In the genomic region with DNA sequence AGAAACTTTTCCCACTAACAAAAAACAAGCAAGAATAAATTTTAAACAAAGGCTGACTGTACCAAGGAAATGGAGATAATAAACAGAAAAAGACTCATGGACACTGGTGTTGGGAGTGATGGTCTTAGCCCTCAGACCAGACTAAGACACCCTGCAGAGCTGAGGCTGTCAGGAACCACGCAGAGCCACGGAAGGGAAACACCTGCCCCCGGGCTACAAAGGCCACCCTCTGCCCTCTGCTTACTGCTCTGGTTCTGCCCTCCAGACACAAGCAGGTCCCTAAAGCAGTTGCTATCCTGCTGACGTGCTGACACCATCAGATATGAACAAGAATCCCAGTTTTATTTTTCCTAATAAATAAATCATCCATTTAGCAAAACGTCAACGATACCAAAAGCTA, we compare ENCODE assay signal across 10 cellular contexts.
DNase-seq lines count a peak whose midpoint lies in the region; ATAC-seq and TF ChIP-seq lines count a peak whose summit lies in the region.
"Had no signal": no experiment of that assay in that cellular context is flagged by ENCODE, and none has a peak within 500 bp of the region (broad histone marks: within the 10 kb centered on the region; RNA-seq: fewer than 3 reads in every experiment).

No MANE protein-coding gene starts in this region.

- intact Hi-C loops in mammary epithelial cell (cut with micrococcal nuclease): no loop called here
- intact Hi-C loops in MCF 10A (cut with micrococcal nuclease): no loop called here
- intact Hi-C loops in tibial artery (cut with DNase I; ENCODE audit: low total_unique reads): no loop called here

- H3K36me3 Mint-ChIP-seq in MCF 10A (ENCODE audit: insufficient read depth, unreplicated experiment): peaks cover 27% of the 10 kb centered on the region
- peaks cover 8% of the 10 kb centered on the region for H3K36me3 Mint-ChIP-seq in activated naive CD8-positive, alpha-beta T cell treated with anti-CD3 and anti-CD28 coated beads, Interleukin-2, amount 50 U/mL, for 24 hours (ENCODE audit: low read depth)
- peaks cover 3% of the 10 kb centered on the region for H3K36me3 Mint-ChIP-seq in mesothelial cell of epicardium

- H3K9me3 Mint-ChIP-seq in MCF 10A (ENCODE audit: unreplicated experiment) (no peaks in the 10 kb centered on the region), mesothelial cell of epicardium (no peaks in the 10 kb centered on the region)
- no peaks in the 10 kb centered on the region for H3K9me3 Mint-ChIP-seq in activated naive CD8-positive, alpha-beta T cell treated with anti-CD3 and anti-CD28 coated beads, Interleukin-2, amount 50 U/mL, for 24 hours

- POLR2A ChIA-PET in MCF 10A (lab: Yijun Ruan, JAX): interaction anchor here (0.7 to 4.6 kb wide), 10 partner anchors 10 to 98 kb away, joined by 3 to 28 read pairs (median 4); a partner anchor contains a TSS

- no peak overlapping the region for H3K9ac ChIP-seq in mammary epithelial cell (ENCODE audit: insufficient read depth, low read length)

- in situ Hi-C loops in mammary epithelial cell (cut with MboI; ENCODE audit: low sequenced_read_pairs in 2 of 2): no loop called here

- no peak overlapping the region for H3K4me3 ChIP-seq in mammary epithelial cell (replicated peaks in 1 of 3; ENCODE audit: insufficient read depth in 1 of 3, low read depth in 2 of 3, low read length in 3 of 3)
- H3K4me3 ChIP-seq in tibial artery: no peak overlapping the region
- H3K4me3 ChIP-seq: heart left ventricle had no signal

- H3K9me3 ChIP-seq in mammary epithelial cell (replicated peaks; ENCODE audit: insufficient read depth, low read length) (no peaks in the 10 kb centered on the region), tibial artery (no peaks in the 10 kb centered on the region)
- H3K9me3 ChIP-seq: heart left ventricle had no signal

- DNase-seq in mammary epithelial cell (no peak), MCF 10A (ENCODE audit: unreplicated experiment) (no peak), mesothelial cell of epicardium (ENCODE audit: low spot score in 2 of 2, unreplicated experiment in 2 of 2) (no peak), tibial artery (no peak), NCI-H1930 (lab: John Stamatoyannopoulos, UW) (no peak)
- DNase-seq in activated naive CD8-positive, alpha-beta T cell treated with anti-CD3 and anti-CD28 coated beads, Interleukin-2, amount 50 U/mL, for 24 hours: no peak
- DNase-seq: NCI-H748 treated with DMSO at 0.1 percent for 48 hours had no signal

- H3K79me2 ChIP-seq in mammary epithelial cell (ENCODE audit: insufficient read depth, low read length): peaks cover 96% of the 10 kb centered on the region

- WGBS in mammary epithelial cell (ENCODE audit: low coverage, missing lambda C conversion rate): 73% methylated on average over 6 of the region's 6 CpGs

- no peaks in the 10 kb centered on the region for H3K36me3 ChIP-seq in mammary epithelial cell (ENCODE audit: insufficient read depth, low read length)
- no peaks in the 10 kb centered on the region for H3K36me3 ChIP-seq in tibial artery
- H3K36me3 ChIP-seq: heart left ventricle had no signal

- CTCF ChIA-PET in mammary epithelial cell (lab: Charles Lee; ENCODE audit: low non-redundant PET): no interaction called here
- CTCF ChIA-PET in MCF 10A (lab: Yijun Ruan, JAX): interaction anchor here (0.5 to 1.7 kb wide), 3 partner anchors 33 to 85 kb away, joined by 3 to 4 read pairs (median 4); no protein-coding TSS in a partner anchor

- no peaks in the 10 kb centered on the region for H3K27me3 Mint-ChIP-seq in MCF 10A (ENCODE audit: insufficient read depth, unreplicated experiment)
- H3K27me3 Mint-ChIP-seq in activated naive CD8-positive, alpha-beta T cell treated with anti-CD3 and anti-CD28 coated beads, Interleukin-2, amount 50 U/mL, for 24 hours: no peaks in the 10 kb centered on the region
- no peaks in the 10 kb centered on the region for H3K27me3 Mint-ChIP-seq in mesothelial cell of epicardium (ENCODE audit: low read depth)

- TF ChIP-seq CTCF in mammary epithelial cell (conservative IDR thresholded peaks at IDR 0.05 in 1 of 2, IDR thresholded peaks at IDR 0.05 in 1 of 2; ENCODE audit: extremely low read depth in 1 of 2, insufficient read depth in 1 of 2, low read depth in 1 of 2, low read length in 2 of 2) (no peak), MCF 10A (IDR thresholded peaks at IDR 0.05; ENCODE audit: unreplicated experiment) (no peak), mesothelial cell of epicardium (IDR thresholded peaks at IDR 0.05; ENCODE audit: unreplicated experiment) (no peak), tibial artery (IDR thresholded peaks at IDR 0.05) (no peak)

- peak overlapping the region; percentile 11 for H3K27ac ChIP-seq in mammary epithelial cell (ENCODE audit: insufficient read depth, low read depth, low read length)
- peak overlapping the region; percentile 51 to 52 for H3K27ac ChIP-seq in tibial artery

- H3K4me2 ChIP-seq in mammary epithelial cell (ENCODE audit: insufficient read depth, low read depth, low read length): no peak overlapping the region

- no peaks in the 10 kb centered on the region for H3K27me3 ChIP-seq in mammary epithelial cell (ENCODE audit: insufficient read depth, low read length)
- no peaks in the 10 kb centered on the region for H3K27me3 ChIP-seq in tibial artery
- H3K27me3 ChIP-seq: heart left ventricle had no signal

- H3K4me1 Mint-ChIP-seq in MCF 10A (ENCODE audit: insufficient read depth, unreplicated experiment): peaks cover 28% of the 10 kb centered on the region
- H3K4me1 Mint-ChIP-seq in activated naive CD8-positive, alpha-beta T cell treated with anti-CD3 and anti-CD28 coated beads, Interleukin-2, amount 50 U/mL, for 24 hours: peaks cover 86% of the 10 kb centered on the region
- peaks cover 74% of the 10 kb centered on the region for H3K4me1 Mint-ChIP-seq in mesothelial cell of epicardium

- H2AFZ ChIP-seq in mammary epithelial cell (ENCODE audit: low read depth, low read length): no peak overlapping the region

- H3K4me3 Mint-ChIP-seq in MCF 10A (ENCODE audit: unreplicated experiment) (no peak overlapping the region), mesothelial cell of epicardium (no peak overlapping the region)
- H3K4me3 Mint-ChIP-seq in activated naive CD8-positive, alpha-beta T cell treated with anti-CD3 and anti-CD28 coated beads, Interleukin-2, amount 50 U/mL, for 24 hours: peak overlapping the region; percentile 24

- H3K27ac Mint-ChIP-seq in MCF 10A (ENCODE audit: low read depth, unreplicated experiment): no peak overlapping the region
- peak overlapping the region; percentile 72 for H3K27ac Mint-ChIP-seq in activated naive CD8-positive, alpha-beta T cell treated with anti-CD3 and anti-CD28 coated beads, Interleukin-2, amount 50 U/mL, for 24 hours
- peak overlapping the region; percentile 80 for H3K27ac Mint-ChIP-seq in mesothelial cell of epicardium

- H3K4me1 ChIP-seq in mammary epithelial cell (ENCODE audit: insufficient read depth, low read length) (peaks cover 36% of the 10 kb centered on the region), tibial artery (peaks cover 0 to 86% (median 64%) of the 10 kb centered on the region in 4 donors)

- dilution Hi-C loops in mammary epithelial cell (cut with HindIII; ENCODE audit: low sequenced_read_pairs): no loop called here

- peaks cover 39% of the 10 kb centered on the region for H4K20me1 ChIP-seq in mammary epithelial cell (ENCODE audit: insufficient read depth, low read length)

- BruUV-seq in mammary epithelial cell (replicated peaks; lab: Mats Ljungman, UMichigan): no TSS peak
- BruUV-seq in MCF 10A (replicated peaks; lab: Mats Ljungman, UMichigan): no TSS peak

- no peak for ATAC-seq in activated naive CD8-positive, alpha-beta T cell treated with anti-CD3 and anti-CD28 coated beads, Interleukin-2, amount 50 U/mL, for 24 hours
- ATAC-seq in HG02973 (IDR thresholded peaks at IDR 0.05; ENCODE audit: unreplicated experiment) (no peak), HG03442 (IDR thresholded peaks at IDR 0.05; ENCODE audit: unreplicated experiment) (no peak)
